Comparison of ENCODE assay signal across 8 cellular contexts in genomic region chr7:100835903-100836811, GRCh38. TPM values are rescaled to one million over a fixed set of nuclear protein-coding genes. Genes with fewer than 3 reads are reported as not detected.
A peak's percentile ranks its signal among the peaks of the same experiment; 100 is the strongest.
DNase-seq lines count a peak whose midpoint lies in the region; ATAC-seq and TF ChIP-seq lines count a peak whose summit lies in the region.

No MANE protein-coding gene starts in this region.

- H2AFZ ChIP-seq in SK-N-SH (ENCODE audit: low read depth): no peak overlapping the region
- peak overlapping the region; percentile 83 for H2AFZ ChIP-seq in mammary epithelial cell (ENCODE audit: low read depth, low read length)
- no peak overlapping the region for H2AFZ ChIP-seq in MM.1S (ENCODE audit: low read length)

- POLR2A ChIA-PET in SK-N-SH (lab: Yijun Ruan, JAX): interaction anchor here (0.6 kb wide), 2 partner anchors 184 to 234 kb away, joined by 3 read pairs; no protein-coding TSS in a partner anchor

- no peak for TF ChIP-seq EP300 in SK-N-SH (IDR thresholded peaks at IDR 0.05; ENCODE audit: borderline replicate concordance in 1 of 2, low read depth in 1 of 2, low read length in 1 of 2)

- TF ChIP-seq CTCF in SK-N-SH (IDR thresholded peaks at IDR 0.05) (no peak), mammary epithelial cell (conservative IDR thresholded peaks at IDR 0.05 in 1 of 2, IDR thresholded peaks at IDR 0.05 in 1 of 2; ENCODE audit: extremely low read depth in 1 of 2, insufficient read depth in 1 of 2, low read depth in 1 of 2, low read length in 2 of 2) (no peak), MM.1S (IDR thresholded peaks at IDR 0.05; ENCODE audit: low read length) (no peak)

- H3K27ac ChIP-seq in SK-N-SH (ENCODE audit: low read depth in 2 of 2, low read length in 1 of 2) (no peak overlapping the region), mammary epithelial cell (ENCODE audit: insufficient read depth, low read depth, low read length) (no peak overlapping the region), thymus (ENCODE audit: low read depth) (peak overlapping the region; percentile 26), MM.1S (ENCODE audit: low read length) (no peak overlapping the region)

- no peak for TF ChIP-seq RAD21 in SK-N-SH (IDR thresholded peaks at IDR 0.05; ENCODE audit: low read length)

- H3K36me3 ChIP-seq in SK-N-SH (replicated peaks in 1 of 2; ENCODE audit: control insufficient read depth in 1 of 2, insufficient read depth in 2 of 2, low read length in 1 of 2) (no peaks in the 10 kb centered on the region), mammary epithelial cell (ENCODE audit: insufficient read depth, low read length) (no peaks in the 10 kb centered on the region), thymus (ENCODE audit: control insufficient read depth, insufficient read depth) (no peaks in the 10 kb centered on the region), MG63 (no peaks in the 10 kb centered on the region), MM.1S (replicated peaks; ENCODE audit: insufficient read depth, low read length) (no peaks in the 10 kb centered on the region)

- no peaks in the 10 kb centered on the region for H3K4me1 ChIP-seq in SK-N-SH (ENCODE audit: control insufficient read depth in 1 of 2, insufficient read depth in 2 of 2, low read depth in 1 of 2, low read length in 1 of 2)
- peaks cover 12% of the 10 kb centered on the region for H3K4me1 ChIP-seq in mammary epithelial cell (ENCODE audit: insufficient read depth, low read length)
- peaks cover 8% of the 10 kb centered on the region for H3K4me1 ChIP-seq in thymus (ENCODE audit: control insufficient read depth, insufficient read depth, low read length)
- no peaks in the 10 kb centered on the region for H3K4me1 ChIP-seq in MM.1S (ENCODE audit: low read length)

- H3K9ac ChIP-seq in SK-N-SH: no peak overlapping the region
- no peak overlapping the region for H3K9ac ChIP-seq in mammary epithelial cell (ENCODE audit: insufficient read depth, low read length)
- no peak overlapping the region for H3K9ac ChIP-seq in MM.1S (ENCODE audit: low read length)

- CTCF ChIA-PET in SK-N-SH (lab: Yijun Ruan, JAX) (interaction anchor here (0.7 to 17.1 kb wide), 6 partner anchors 10 to 271 kb away, joined by 3 to 220 read pairs (median 6); partner anchors contain the start of genes EPHB4 and SLC12A9), mammary epithelial cell (lab: Charles Lee; ENCODE audit: low non-redundant PET) (no interaction called here)

- no peaks in the 10 kb centered on the region for H3K27me3 ChIP-seq in SK-N-SH (ENCODE audit: insufficient read depth)
- H3K27me3 ChIP-seq in mammary epithelial cell (ENCODE audit: insufficient read depth, low read length): no peaks in the 10 kb centered on the region
- no peaks in the 10 kb centered on the region for H3K27me3 ChIP-seq in thymus (ENCODE audit: control insufficient read depth, insufficient read depth)
- H3K27me3 ChIP-seq in MG63: no peaks in the 10 kb centered on the region
- H3K27me3 ChIP-seq in MM.1S (replicated peaks; ENCODE audit: insufficient read depth, low read length): peaks cover 36% of the 10 kb centered on the region

- peak; percentile 36 for DNase-seq in SK-N-SH
- peak; percentile 4 for DNase-seq in mammary epithelial cell
- DNase-seq in left lobe of liver (ENCODE audit: low spot score): peak; percentile 59
- DNase-seq in MG63: no peak
- no peak for DNase-seq in MM.1S

- H3K4me2 ChIP-seq in SK-N-SH (no peak overlapping the region), mammary epithelial cell (ENCODE audit: insufficient read depth, low read depth, low read length) (peak overlapping the region; percentile 28), MM.1S (ENCODE audit: low read depth, low read length) (no peak overlapping the region)

- intact Hi-C loops in mammary epithelial cell (cut with micrococcal nuclease): no loop called here

- WGBS in SK-N-SH (ENCODE audit: low lambda C conversion rate): 91% methylated on average over 17 of the region's 17 CpGs
- WGBS in mammary epithelial cell (ENCODE audit: low coverage, missing lambda C conversion rate): 27% methylated on average over 9 of the region's 17 CpGs
- 67% methylated on average over 17 of the region's 17 CpGs for WGBS in thymus

- H3F3A ChIP-seq in SK-N-SH (replicated peaks; ENCODE audit: insufficient read depth) (no peaks in the 10 kb centered on the region), MM.1S (ENCODE audit: insufficient read depth, low read length) (no peaks in the 10 kb centered on the region)

- H3K9me2 ChIP-seq in SK-N-SH (no peaks in the 10 kb centered on the region), MM.1S (replicated peaks; ENCODE audit: insufficient read depth, low read length) (no peaks in the 10 kb centered on the region)

- ATAC-seq in SK-N-SH treated with all-trans-retinoic acid at 6 μM for 48 hours (no peak), left lobe of liver (peak; percentile 10), GM19467 (IDR thresholded peaks at IDR 0.05; ENCODE audit: unreplicated experiment) (no peak)

- dilution Hi-C loops in mammary epithelial cell (cut with HindIII; ENCODE audit: low sequenced_read_pairs): loop anchor here (10.0 kb wide), 1 partner anchor 141 kb away; the partner anchor contains the start of gene GIGYF1

- H3K9me3 ChIP-seq in SK-N-SH (no peaks in the 10 kb centered on the region), mammary epithelial cell (replicated peaks; ENCODE audit: insufficient read depth, low read length) (no peaks in the 10 kb centered on the region), thymus (ENCODE audit: control insufficient read depth) (no peaks in the 10 kb centered on the region), MG63 (no peaks in the 10 kb centered on the region), MM.1S (replicated peaks; ENCODE audit: insufficient read depth, low read length) (no peaks in the 10 kb centered on the region)

- BruUV-seq in mammary epithelial cell (replicated peaks; lab: Mats Ljungman, UMichigan): no TSS peak

- H3K4me3 ChIP-seq in SK-N-SH (ENCODE audit: low read depth in 2 of 2, low read length in 1 of 2): no peak overlapping the region
- no peak overlapping the region for H3K4me3 ChIP-seq in mammary epithelial cell (replicated peaks in 1 of 3; ENCODE audit: insufficient read depth in 1 of 3, low read depth in 2 of 3, low read length in 3 of 3)
- H3K4me3 ChIP-seq in thymus (ENCODE audit: low read length): no peak overlapping the region
- H3K4me3 ChIP-seq in MG63: no peak overlapping the region
- H3K4me3 ChIP-seq in MM.1S (ENCODE audit: low read length): no peak overlapping the region

- H3K79me2 ChIP-seq in SK-N-SH (ENCODE audit: insufficient read depth) (no peaks in the 10 kb centered on the region), mammary epithelial cell (ENCODE audit: insufficient read depth, low read length) (no peaks in the 10 kb centered on the region), MM.1S (ENCODE audit: low read length) (no peaks in the 10 kb centered on the region)

- H4K20me1 ChIP-seq in SK-N-SH (ENCODE audit: insufficient read depth): no peaks in the 10 kb centered on the region
- H4K20me1 ChIP-seq in mammary epithelial cell (ENCODE audit: insufficient read depth, low read length): no peaks in the 10 kb centered on the region
- H4K20me1 ChIP-seq in MM.1S (ENCODE audit: insufficient read depth, low read length): no peaks in the 10 kb centered on the region

- in situ Hi-C loops in mammary epithelial cell (cut with MboI; ENCODE audit: low sequenced_read_pairs in 2 of 2): no loop called here

TF ChIP-seq in SK-N-SH, 30 proteins besides CTCF, POLR2A, EP300 and RAD21 (continues in another document):
- TF ChIP-seq MXI1 (IDR thresholded peaks at IDR 0.05; ENCODE audit: low read depth, low read length): no peak

TF ChIP-seq in SK-N-SH treated with all-trans-retinoic acid at 6 μM for 48 hours, 23 proteins besides CTCF, POLR2A, EP300 and RAD21 (continues in another document):
- no peak for TF ChIP-seq RARB (CRISPR knock-in tag; IDR thresholded peaks at IDR 0.05)

RNA-seq across cellular contexts. Expression of gene EPHB4, which starts 8.8 kb away (rescaled TPM):
- polyA plus RNA-seq in SK-N-SH (2012; rRNA removed) (51.1 and 64.4 TPM in 2 replicates), mammary epithelial cell (71.4 TPM), thymus (9.6 TPM)
- polyA plus RNA-seq in SK-N-SH (2012; cell fraction: cytosol; rRNA removed): 41.3 and 47.7 TPM in 2 replicates
- 150 and 187 TPM in 2 replicates for polyA plus RNA-seq in SK-N-SH (2012; cell fraction: nucleus; rRNA removed)
- total RNA-seq in mammary epithelial cell (10 to 100 TPM; 75.0 to 81.0 TPM), left lobe of liver (48.8 TPM)
- polyA minus RNA-seq in mammary epithelial cell: 145 TPM
- total RNA-seq in MG63 (2014; rRNA removed; shearing (Covaris generic); ENCODE audit: low replicate concordance): 42.7 and 72.5 TPM in 2 replicates

RNA-seq across cellular contexts. Expression of gene SLC12A9, which starts 16.4 kb away (rescaled TPM):
- polyA plus RNA-seq in SK-N-SH (2012; rRNA removed) (29.7 and 31.0 TPM in 2 replicates), mammary epithelial cell (11.5 TPM), thymus (48.0 TPM)
- 8.1 and 13.3 TPM in 2 replicates for polyA plus RNA-seq in SK-N-SH (2012; cell fraction: cytosol; rRNA removed)
- 121 and 122 TPM in 2 replicates for polyA plus RNA-seq in SK-N-SH (2012; cell fraction: nucleus; rRNA removed)
- total RNA-seq in mammary epithelial cell (10 to 100 TPM; 11.7 to 31.0 TPM), left lobe of liver (10.1 TPM)
- polyA minus RNA-seq in mammary epithelial cell: 18.6 TPM
- 12.0 and 13.6 TPM in 2 replicates for total RNA-seq in MG63 (2014; rRNA removed; shearing (Covaris generic); ENCODE audit: low replicate concordance)

RNA-seq across cellular contexts. Expression of gene TRIP6, which starts 31.0 kb away (rescaled TPM):
- 6.4 and 6.5 TPM in 2 replicates for polyA plus RNA-seq in SK-N-SH (2012; rRNA removed)
- polyA plus RNA-seq in SK-N-SH (2012; cell fraction: cytosol; rRNA removed): 3.4 and 6.2 TPM in 2 replicates
- 19.7 and 20.9 TPM in 2 replicates for polyA plus RNA-seq in SK-N-SH (2012; cell fraction: nucleus; rRNA removed)
- total RNA-seq in mammary epithelial cell: 100 to 1,000 TPM in 1 of 2 donors, 10 to 100 TPM in 1; 56.3 to 129 TPM
- 125 TPM for polyA plus RNA-seq in mammary epithelial cell
- polyA minus RNA-seq in mammary epithelial cell: 66.4 TPM
- total RNA-seq in left lobe of liver: 24.6 TPM
- 26.1 TPM for polyA plus RNA-seq in thymus
- total RNA-seq in MG63 (2014; rRNA removed; shearing (Covaris generic); ENCODE audit: low replicate concordance): 147 and 173 TPM in 2 replicates

RNA-seq across cellular contexts. Expression of gene SRRT, which starts 38.7 kb away (rescaled TPM):
- polyA plus RNA-seq in SK-N-SH (2012; rRNA removed) (76.5 and 92.7 TPM in 2 replicates), mammary epithelial cell (57.6 TPM), thymus (120 TPM)
- 35.5 and 44.4 TPM in 2 replicates for polyA plus RNA-seq in SK-N-SH (2012; cell fraction: cytosol; rRNA removed)
- polyA plus RNA-seq in SK-N-SH (2012; cell fraction: nucleus; rRNA removed): 460 and 556 TPM in 2 replicates
- total RNA-seq in mammary epithelial cell (100 to 1,000 TPM in 1 of 2 donors, 10 to 100 TPM in 1; 29.5 to 127 TPM), left lobe of liver (53.9 TPM)
- 127 TPM for polyA minus RNA-seq in mammary epithelial cell
- total RNA-seq in MG63 (2014; rRNA removed; shearing (Covaris generic); ENCODE audit: low replicate concordance): 60.3 and 102 TPM in 2 replicates

RNA-seq across cellular contexts. Expression of gene UFSP1, which starts 53.4 kb away (rescaled TPM):
- 4.5 and 5.6 TPM in 2 replicates for polyA plus RNA-seq in SK-N-SH (2012; rRNA removed)
- polyA plus RNA-seq in SK-N-SH (2012; cell fraction: cytosol; rRNA removed): 2.4 and 3.4 TPM in 2 replicates
- 5.8 and 8.4 TPM in 2 replicates for polyA plus RNA-seq in SK-N-SH (2012; cell fraction: nucleus; rRNA removed)
- 1 to 10 TPM; 2.0 to 3.7 TPM for total RNA-seq in mammary epithelial cell
- 1.1 TPM for polyA plus RNA-seq in mammary epithelial cell
- 4.2 TPM for polyA minus RNA-seq in mammary epithelial cell
- total RNA-seq in left lobe of liver: 1.8 TPM
- 3.6 TPM for polyA plus RNA-seq in thymus
- 5.4 and 6.8 TPM in 2 replicates for total RNA-seq in MG63 (2014; rRNA removed; shearing (Covaris generic); ENCODE audit: low replicate concordance)

Comparison
In these comparisons a context has a peak if more than half of its experiments do, and no peak if none do; other contexts are left out.
1. DNase-seq: peak in SK-N-SH (single experiment), mammary epithelial cell (single experiment) and left lobe of liver (single experiment); none in MG63 (single experiment) and MM.1S (single experiment).